ENCODE assay signal across 18 cellular contexts in genomic region chr12:50197297-50197727, GRCh38. TPM values are rescaled to one million over a fixed set of nuclear protein-coding genes. Genes with fewer than 3 reads are reported as not detected.
A peak's percentile ranks its signal among the peaks of the same experiment; 100 is the strongest.
DNase-seq lines count a peak whose midpoint lies in the region; ATAC-seq lines count a peak whose summit lies in the region.
"Had no signal": no experiment of that assay in that cellular context is flagged by ENCODE, and none has a peak within 500 bp of the region (broad histone marks: within the 10 kb centered on the region; RNA-seq: fewer than 3 reads in every experiment).

No MANE protein-coding gene starts in this region.

- no peaks in the 10 kb centered on the region for H3K9me3 ChIP-seq in skeletal muscle satellite cell (replicated peaks; ENCODE audit: low read length)
- H3K9me3 ChIP-seq: gastroesophageal sphincter, lower lobe of right lung, vagina had no signal

- peaks cover 53% of the 10 kb centered on the region for H3K36me3 ChIP-seq in skeletal muscle satellite cell (ENCODE audit: insufficient read depth, low read length)

- peak overlapping the region; percentile 75 for H3K9ac ChIP-seq in skeletal muscle satellite cell (ENCODE audit: low read depth, low read length)

- H3K4me1 ChIP-seq in skeletal muscle satellite cell (ENCODE audit: control insufficient read depth, insufficient read depth, low read length), result peaks cover 56% of the 10 kb centered on the region
- H3K4me1 ChIP-seq: gastroesophageal sphincter, lower lobe of right lung had no signal

- peak overlapping the region; percentile 7 for H3K4me2 ChIP-seq in skeletal muscle satellite cell (ENCODE audit: low read length)

- peak in 2 of 3 experiments; percentile 19 to 48 for DNase-seq in NCI-H1417 (lab: John Stamatoyannopoulos, UW)
- no peak for DNase-seq in NCI-H1417 treated with DMSO at 0.1 percent for 48 hours (lab: John Stamatoyannopoulos, UW)
- peak; percentile 76 for DNase-seq in NCI-H2196 (lab: John Stamatoyannopoulos, UW; ENCODE audit: unreplicated experiment)
- DNase-seq in dermis blood vessel endothelial cell, result peak; percentile 77
- no peak for DNase-seq in T1000 (lab: John Stamatoyannopoulos, UW)
- DNase-seq: activated CD8-positive, alpha-beta T cell treated with anti-CD3 and anti-CD28 coated beads for 36 hours; activated naive CD8-positive, alpha-beta T cell treated with anti-CD3 and anti-CD28 coated beads, Interleukin-2, amount 10 ng/mL, durations not matched to agents 7 days and 5 days; CD4-positive, alpha-beta T cell; central memory CD4-positive, alpha-beta T cell; immature natural killer cell; lower lobe of right lung; naive thymus-derived CD8-positive, alpha-beta T cell; NCI-H526 treated with DMSO at 0.1 percent for 48 hours had no signal

- H3K27me3 ChIP-seq in skeletal muscle satellite cell (ENCODE audit: control insufficient read depth, insufficient read depth, low read length), result no peaks in the 10 kb centered on the region
- H3K27me3 ChIP-seq: gastroesophageal sphincter, vagina had no signal

- ATAC-seq in GM18858 (IDR thresholded peaks at IDR 0.05; ENCODE audit: unreplicated experiment) (no peak), esophagus mucosa (no peak)
- ATAC-seq: activated CD8-positive, alpha-beta T cell treated with anti-CD3 and anti-CD28 coated beads for 36 hours; gastroesophageal sphincter; lower lobe of right lung; naive thymus-derived CD8-positive, alpha-beta T cell had no signal

- H3K4me3 ChIP-seq in skeletal muscle satellite cell (ENCODE audit: low read length), result no peak overlapping the region
- H3K4me3 ChIP-seq: gastroesophageal sphincter, lower lobe of right lung, vagina had no signal

RNA-seq across cellular contexts. Expression of gene CERS5, which starts 30.1 kb away (rescaled TPM):
- total RNA-seq in dermis blood vessel endothelial cell, result 24.5 and 46.0 TPM in 2 replicates
- 21.3 and 27.3 TPM in 2 replicates for total RNA-seq in skeletal muscle satellite cell (2012; rRNA removed)
- 21.9 TPM for total RNA-seq in esophagus mucosa

Comparison
In these comparisons a context has a peak if more than half of its experiments do, and no peak if none do; other contexts are left out.
1. DNase-seq: peak in NCI-H1417 (2 of 3), NCI-H2196 (single experiment) and dermis blood vessel endothelial cell (single experiment); none in NCI-H1417 treated with DMSO at 0.1 percent for 48 hours (single experiment) and T1000 (single experiment).